Comparison of ENCODE assay signal across 11 cellular contexts in genomic region chr10:112813866-112814596, GRCh38.
"Had no signal": no experiment of that assay in that cellular context is flagged by ENCODE, and none has a peak within 500 bp of the region (broad histone marks: within the 10 kb centered on the region; RNA-seq: fewer than 3 reads in every experiment).

No MANE protein-coding gene starts in this region.

- H3K9me3 Mint-ChIP-seq: activated naive CD8-positive, alpha-beta T cell treated with anti-CD3 and anti-CD28 coated beads, Interleukin-2, amount 10 ng/mL, durations not matched to agents 7 days and 5 days had no signal

- H3K4me1 ChIP-seq: pancreas had no signal

- H3K4me3 Mint-ChIP-seq: activated naive CD8-positive, alpha-beta T cell treated with anti-CD3 and anti-CD28 coated beads, Interleukin-2, amount 10 ng/mL, durations not matched to agents 7 days and 5 days had no signal

- FAIRE-seq: endothelial cell of umbilical vein, pancreas had no signal

- H3K9me3 ChIP-seq: pancreas, vagina had no signal

- H3K27ac Mint-ChIP-seq: activated naive CD8-positive, alpha-beta T cell treated with anti-CD3 and anti-CD28 coated beads, Interleukin-2, amount 10 ng/mL, durations not matched to agents 7 days and 5 days had no signal

- H3K27me3 Mint-ChIP-seq: activated naive CD8-positive, alpha-beta T cell treated with anti-CD3 and anti-CD28 coated beads, Interleukin-2, amount 10 ng/mL, durations not matched to agents 7 days and 5 days had no signal

- DNase-seq: activated gamma-delta T cell treated with Interleukin-2 at 50 U/mL for 16 hours; activated naive CD8-positive, alpha-beta T cell treated with anti-CD3 and anti-CD28 coated beads, Interleukin-2, amount 10 ng/mL, durations not matched to agents 7 days and 5 days; aorta; foreskin keratinocyte; head of caudate nucleus; pancreas; stimulated activated CD4-positive, alpha-beta T cell treated with anti-CD3 and anti-CD28 coated beads, Interleukin-4, amount 100 ng/mL, for 1 hour; stimulated activated CD8-positive, alpha-beta memory T cell treated with anti-CD3 and anti-CD28 coated beads, Interleukin-4, amount 100 ng/mL, for 48 hours had no signal

- H3K36me3 ChIP-seq: cardiac muscle cell, pancreas, vagina had no signal

- H3K27ac ChIP-seq: cardiac muscle cell, foreskin keratinocyte, pancreas, vagina had no signal

- H3K27me3 ChIP-seq: cardiac muscle cell, foreskin keratinocyte, pancreas, vagina had no signal

- H3K4me3 ChIP-seq: cardiac muscle cell, pancreas, vagina had no signal

- ATAC-seq: foreskin keratinocyte, pancreas had no signal
